8 cellular contexts compared by ENCODE assay signal in the genomic region with DNA sequence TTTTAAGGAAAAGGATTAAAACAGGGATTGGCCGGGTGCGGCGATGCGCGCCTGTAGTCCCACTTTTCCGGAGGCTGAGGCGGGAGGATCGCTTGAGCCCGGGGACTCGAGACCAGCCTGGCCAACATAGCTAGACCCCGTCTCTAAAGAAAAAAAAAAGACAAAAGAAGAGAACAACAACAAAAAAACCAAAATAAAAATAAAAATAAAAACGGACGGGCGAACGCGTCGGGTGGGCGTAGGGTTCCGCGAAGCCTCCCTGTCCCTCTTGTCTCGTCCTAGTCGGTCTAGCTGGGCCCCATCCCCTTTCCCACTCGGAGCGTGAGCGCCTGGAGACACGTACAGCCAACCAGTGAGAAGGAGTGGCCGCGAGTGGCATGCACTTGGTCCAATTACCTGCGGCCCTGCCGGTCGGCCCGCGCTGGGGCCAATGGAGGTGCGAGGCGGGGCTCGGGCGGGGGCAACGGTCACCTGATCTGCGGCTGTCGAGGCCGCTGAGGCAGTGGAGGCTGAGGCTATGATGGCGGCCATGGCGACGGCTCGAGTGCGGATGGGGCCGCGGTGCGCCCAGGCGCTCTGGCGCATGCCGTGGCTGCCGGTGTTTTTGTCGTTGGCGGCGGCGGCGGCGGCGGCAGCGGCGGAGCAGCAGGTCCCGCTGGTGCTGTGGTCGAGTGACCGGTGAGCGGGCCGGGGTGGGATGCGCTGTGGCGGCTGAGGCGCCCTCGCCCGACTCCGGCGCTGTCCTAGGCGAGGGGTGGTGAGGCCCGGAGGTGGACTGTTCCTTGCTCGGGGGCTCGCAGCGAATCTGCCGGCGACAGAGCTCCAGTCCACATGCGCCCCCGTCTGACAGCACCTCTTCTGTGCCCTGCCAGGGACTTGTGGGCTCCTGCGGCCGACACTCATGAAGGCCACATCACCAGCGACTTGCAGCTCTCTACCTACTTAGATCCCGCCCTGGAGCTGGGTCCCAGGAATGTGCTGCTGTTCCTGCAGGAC. TPM values are rescaled to one million over a fixed set of nuclear protein-coding genes. Genes with fewer than 3 reads are reported as not detected.
DNase-seq lines count a peak whose midpoint lies in the region; ATAC-seq and TF ChIP-seq lines count a peak whose summit lies in the region.

A gene with protein sequence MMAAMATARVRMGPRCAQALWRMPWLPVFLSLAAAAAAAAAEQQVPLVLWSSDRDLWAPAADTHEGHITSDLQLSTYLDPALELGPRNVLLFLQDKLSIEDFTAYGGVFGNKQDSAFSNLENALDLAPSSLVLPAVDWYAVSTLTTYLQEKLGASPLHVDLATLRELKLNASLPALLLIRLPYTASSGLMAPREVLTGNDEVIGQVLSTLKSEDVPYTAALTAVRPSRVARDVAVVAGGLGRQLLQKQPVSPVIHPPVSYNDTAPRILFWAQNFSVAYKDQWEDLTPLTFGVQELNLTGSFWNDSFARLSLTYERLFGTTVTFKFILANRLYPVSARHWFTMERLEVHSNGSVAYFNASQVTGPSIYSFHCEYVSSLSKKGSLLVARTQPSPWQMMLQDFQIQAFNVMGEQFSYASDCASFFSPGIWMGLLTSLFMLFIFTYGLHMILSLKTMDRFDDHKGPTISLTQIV (plus strand): TSS at position 502 of the 996 bp plus-strand sequence. CDS start 16 bp downstream, at position 518.

- H3K4me3 Mint-ChIP-seq in progenitor cell of endocrine pancreas (ENCODE audit: low read depth) = peak within 1 kb of the TSS; percentile 74

- TF ChIP-seq CTCF in GM12875 (IDR thresholded peaks at IDR 0.05; ENCODE audit: borderline replicate concordance, insufficient read depth, low read depth, low read length) (no peak), progenitor cell of endocrine pancreas (IDR thresholded peaks at IDR 0.05; ENCODE audit: unreplicated experiment) (no peak)

- H3K27me3 Mint-ChIP-seq in progenitor cell of endocrine pancreas = no peaks in the 10 kb centered on the region

- peaks cover 12% of the 10 kb centered on the region for H3K9me3 Mint-ChIP-seq in progenitor cell of endocrine pancreas (ENCODE audit: low read depth)

- intact Hi-C loops in left cardiac atrium (cut with DNase I) = no loop called here

- peaks cover 16% of the 10 kb centered on the region for H3K4me1 Mint-ChIP-seq in progenitor cell of endocrine pancreas (ENCODE audit: low read depth)

- peak; percentile 63 for DNase-seq in NCI-H1417 treated with DMSO at 0.1 percent for 48 hours (lab: John Stamatoyannopoulos, UW)
- DNase-seq in T-helper 1 cell = peak; percentile 77 to 92 (median 83)
- DNase-seq in amniotic epithelial cell (ENCODE audit: low read depth) = peak; percentile 92
- DNase-seq in left cardiac atrium = peak; percentile 94
- DNase-seq in progenitor cell of endocrine pancreas (ENCODE audit: low spot score, unreplicated experiment) = peak; percentile 80
- DNase-seq in ureter (ENCODE audit: low spot score) = peak; percentile 94

- ATAC-seq in HG02763 (IDR thresholded peaks at IDR 0.05; ENCODE audit: unreplicated experiment) (peak; percentile 95), left cardiac atrium (peak; percentile 98 to 99)

- H3K36me3 Mint-ChIP-seq in progenitor cell of endocrine pancreas (ENCODE audit: insufficient read depth) = peaks cover 9% of the 10 kb centered on the region

- H3K4me3 ChIP-seq in GM12875 (ENCODE audit: low read depth, low read length) = peak within 1 kb of the TSS; percentile 69

- peak within 1 kb of the TSS; percentile 49 for H3K27ac Mint-ChIP-seq in progenitor cell of endocrine pancreas

RNA-seq across cellular contexts. Expression of the gene that starts here (rescaled TPM):
- total RNA-seq in left cardiac atrium (10 to 100 TPM; 70.8 to 86.0 TPM), progenitor cell of endocrine pancreas (82.1 and 87.5 TPM in 2 replicates), ureter (120 TPM)

Comparison
In these comparisons a context has a peak if more than half of its experiments do, and no peak if none do; other contexts are left out.
1. Peak in every context shown above with its lines: DNase-seq, ATAC-seq and H3K4me3 ChIP-seq.